ENCODE assay signal across 22 cellular contexts in genomic region chr12:22169281-22169824, GRCh38.
"Had no signal": no experiment of that assay in that cellular context is flagged by ENCODE, and none has a peak within 500 bp of the region (broad histone marks: within the 10 kb centered on the region; RNA-seq: fewer than 3 reads in every experiment).

No MANE protein-coding gene starts in this region.

- H3K27ac ChIP-seq: adrenal gland, ascending aorta, brain microvascular endothelial cell, colonic mucosa, dorsolateral prefrontal cortex, esophagus muscularis mucosa, heart left ventricle, neutrophil, ovary, tibial artery had no signal

- H3K36me3 ChIP-seq: adrenal gland, ascending aorta, brain microvascular endothelial cell, colonic mucosa, esophagus muscularis mucosa, heart left ventricle, neutrophil, ovary, tibial artery had no signal

- H3K4me1 ChIP-seq: adrenal gland, ascending aorta, colonic mucosa, esophagus muscularis mucosa, tibial artery had no signal

- ATAC-seq: activated CD8-positive, alpha-beta memory T cell treated with anti-CD3 and anti-CD28 coated beads, Interleukin-2, amount 10 ng/mL, durations not matched to agents 7 days and 5 days; activated CD8-positive, alpha-beta T cell treated with anti-CD3 and anti-CD28 coated beads for 36 hours; effector memory CD8-positive, alpha-beta T cell; heart left ventricle; natural killer cell treated with Interleukin-12 subunit alpha and Interleukin-12 subunit beta and Interleukin-15 and Interleukin-18, amount 100 ng/mL, for 72 hours; right cardiac atrium had no signal

- H3K4me3 ChIP-seq: adrenal gland, ascending aorta, colonic mucosa, dorsolateral prefrontal cortex, esophagus muscularis mucosa, heart left ventricle, ovary, tibial artery had no signal

- DNase-seq: activated CD4-positive, alpha-beta T cell treated with anti-CD3 and anti-CD28 coated beads for 48 hours; activated CD4-positive, CD25-positive, alpha-beta regulatory T cell; activated CD8-positive, alpha-beta memory T cell treated with anti-CD3 and anti-CD28 coated beads, Interleukin-2, amount 10 ng/mL, durations not matched to agents 7 days and 5 days; activated CD8-positive, alpha-beta T cell treated with anti-CD3 and anti-CD28 coated beads for 36 hours; activated gamma-delta T cell treated with Interleukin-2 at 50 U/mL for 16 hours; activated T-cell treated with anti-CD3 and anti-CD28 coated beads for 4 hours; adrenal gland; brain microvascular endothelial cell; colonic mucosa; dorsolateral prefrontal cortex; effector memory CD8-positive, alpha-beta T cell; heart left ventricle; ovary; right cardiac atrium; stimulated activated CD4-positive, alpha-beta T cell treated with anti-CD3 and anti-CD28 coated beads, Interleukin-4, amount 100 ng/mL, for 24 hours; substantia nigra; T1000; tibial artery had no signal

- H3K27me3 ChIP-seq: adrenal gland, ascending aorta, brain microvascular endothelial cell, colonic mucosa, dorsolateral prefrontal cortex, esophagus muscularis mucosa, heart left ventricle, neutrophil, ovary, tibial artery had no signal

- H3K9me3 ChIP-seq: adrenal gland, ascending aorta, colonic mucosa, esophagus muscularis mucosa, heart left ventricle, neutrophil, ovary, tibial artery had no signal
